ENCODE assay signal across 10 cellular contexts in genomic region chr4:123340381-123340701, GRCh38. TPM values are rescaled to one million over a fixed set of nuclear protein-coding genes. Genes with fewer than 3 reads are reported as not detected.
DNase-seq lines count a peak whose midpoint lies in the region; ATAC-seq, FAIRE-seq and TF ChIP-seq lines count a peak whose summit lies in the region.
"Had no signal": no experiment of that assay in that cellular context is flagged by ENCODE, and none has a peak within 500 bp of the region (broad histone marks: within the 10 kb centered on the region; RNA-seq: fewer than 3 reads in every experiment).

No MANE protein-coding gene starts in this region.

- no peak overlapping the region for H3K4ac ChIP-seq in mesenchymal stem cell (ENCODE audit: low read depth in 1 of 2, low read length in 2 of 2)

- H3K4me3 ChIP-seq in MG63, result no peak overlapping the region
- no peak overlapping the region for H3K4me3 ChIP-seq in bronchial epithelial cell (ENCODE audit: low read depth, low read length)
- no peak overlapping the region for H3K4me3 ChIP-seq in mesenchymal stem cell (ENCODE audit: insufficient read depth in 1 of 2, low read depth in 1 of 2, low read length in 2 of 2)

- DNase-seq in AG09319 (ENCODE audit: extremely low read depth, low read depth) (peak; percentile 27), MG63 (peak; percentile 2), bronchial epithelial cell (ENCODE audit: low read depth) (peak; percentile 98), mesenchymal stem cell (peak; percentile 85), inferior parietal cortex (ENCODE audit: extremely low spot score) (no peak), D721Med (ENCODE audit: insufficient read length, low spot score) (no peak)
- DNase-seq in stimulated activated CD4-positive, alpha-beta T cell treated with anti-CD3 and anti-CD28 coated beads, Interleukin-15, amount 100 ng/mL, for 24 hours, result no peak
- DNase-seq: erythroblast, nucleus accumbens had no signal

- H3K27ac ChIP-seq in mesenchymal stem cell (ENCODE audit: low read length, poor library complexity, severe bottlenecking), result no peak overlapping the region

- no peak overlapping the region for H4K91ac ChIP-seq in mesenchymal stem cell (ENCODE audit: low read length)

- H3K14ac ChIP-seq in mesenchymal stem cell (ENCODE audit: low read length in 2 of 2), result no peak overlapping the region

- H4K8ac ChIP-seq in mesenchymal stem cell (ENCODE audit: low read length), result no peak overlapping the region

- no peak overlapping the region for H2BK15ac ChIP-seq in mesenchymal stem cell (ENCODE audit: low read depth, poor library complexity, severe bottlenecking)

- H3K27me3 ChIP-seq in MG63 (no peaks in the 10 kb centered on the region), bronchial epithelial cell (ENCODE audit: control insufficient read depth, insufficient read depth, low read length) (no peaks in the 10 kb centered on the region), mesenchymal stem cell (ENCODE audit: control insufficient read depth in 1 of 2, insufficient read depth in 1 of 2, low read length in 2 of 2) (no peaks in the 10 kb centered on the region)

- H2AK5ac ChIP-seq in mesenchymal stem cell (ENCODE audit: low read length, severe bottlenecking), result no peak overlapping the region

- no peak overlapping the region for H2BK12ac ChIP-seq in mesenchymal stem cell (ENCODE audit: low read length in 2 of 2)

- H3K9me3 ChIP-seq in MG63 (no peaks in the 10 kb centered on the region; the same call in 1 of the 2 replicates), mesenchymal stem cell (ENCODE audit: control insufficient read depth, low read length) (no peaks in the 10 kb centered on the region)

- peak overlapping the region; percentile 64 for H3K9ac ChIP-seq in mesenchymal stem cell (ENCODE audit: low read length)

- H2AFZ ChIP-seq in mesenchymal stem cell (ENCODE audit: low read depth, low read length), result no peak overlapping the region

- H3K36me3 ChIP-seq in MG63 (no peaks in the 10 kb centered on the region), bronchial epithelial cell (ENCODE audit: control insufficient read depth, insufficient read depth, low read length) (no peaks in the 10 kb centered on the region), mesenchymal stem cell (ENCODE audit: control insufficient read depth in 1 of 2, insufficient read depth in 2 of 2, low read depth in 1 of 2, low read length in 2 of 2) (no peaks in the 10 kb centered on the region)

- no peak for FAIRE-seq in bronchial epithelial cell (lab: Jason Lieb, UNC)
- no peak for FAIRE-seq in D721Med (lab: Jason Lieb, UNC)

- ATAC-seq in GM21529 (IDR thresholded peaks at IDR 0.05; ENCODE audit: unreplicated experiment), result no peak

- H3K4me2 ChIP-seq in mesenchymal stem cell (ENCODE audit: low read length, poor library complexity, severe bottlenecking), result no peak overlapping the region

- no peak overlapping the region for H2BK120ac ChIP-seq in mesenchymal stem cell (ENCODE audit: low read depth, low read length)

- no peak overlapping the region for H3K23ac ChIP-seq in mesenchymal stem cell (ENCODE audit: low read length in 2 of 2)

- WGBS in mesenchymal stem cell, result 36% methylated on average over 7 of the region's 7 CpGs

- no peaks in the 10 kb centered on the region for H3K79me1 ChIP-seq in mesenchymal stem cell (replicated peaks; ENCODE audit: low read length, poor library complexity, severe bottlenecking)

- H3K4me1 ChIP-seq in mesenchymal stem cell (ENCODE audit: control insufficient read depth, insufficient read depth, low read depth, low read length), result peaks cover 2% of the 10 kb centered on the region

- no peak overlapping the region for H2BK5ac ChIP-seq in mesenchymal stem cell (ENCODE audit: low read depth, low read length, poor library complexity, severe bottlenecking)

- peak overlapping the region in 1 of 2 experiments; percentile 46 for H3K18ac ChIP-seq in mesenchymal stem cell (ENCODE audit: low read depth in 1 of 2, low read length in 2 of 2)

- TF ChIP-seq CTCF in AG09319 (IDR thresholded peaks at IDR 0.05; ENCODE audit: low read depth, low read length) (no peak), bronchial epithelial cell (IDR thresholded peaks at IDR 0.05; ENCODE audit: insufficient read depth, low read length, severe bottlenecking) (no peak), D721Med (IDR thresholded peaks at IDR 0.05; ENCODE audit: insufficient read depth, missing control alignments) (no peak)

RNA-seq across cellular contexts. Expression of gene SPRY1, which starts 56.3 kb away (rescaled TPM):
- 1.9 and 2.0 TPM in 2 replicates for total RNA-seq in MG63 (2014; rRNA removed; shearing (Covaris generic); ENCODE audit: low replicate concordance)
- 3.2 and 3.3 TPM in 2 replicates for total RNA-seq in bronchial epithelial cell
- 106 TPM for polyA plus RNA-seq in mesenchymal stem cell (2013, experiment 1 of 2)
- 105 TPM for polyA plus RNA-seq in mesenchymal stem cell (2013, experiment 2 of 2)

Comparison
In these comparisons a context has a peak if more than half of its experiments do, and no peak if none do; other contexts are left out.
1. DNase-seq: peak in AG09319 (single experiment), MG63 (single experiment), bronchial epithelial cell (single experiment) and mesenchymal stem cell (single experiment); none in stimulated activated CD4-positive, alpha-beta T cell treated with anti-CD3 and anti-CD28 coated beads, Interleukin-15, amount 100 ng/mL, for 24 hours (single experiment), inferior parietal cortex (single experiment) and D721Med (single experiment).